Comparison of ENCODE assay signal across 8 cellular contexts in the genomic region with DNA sequence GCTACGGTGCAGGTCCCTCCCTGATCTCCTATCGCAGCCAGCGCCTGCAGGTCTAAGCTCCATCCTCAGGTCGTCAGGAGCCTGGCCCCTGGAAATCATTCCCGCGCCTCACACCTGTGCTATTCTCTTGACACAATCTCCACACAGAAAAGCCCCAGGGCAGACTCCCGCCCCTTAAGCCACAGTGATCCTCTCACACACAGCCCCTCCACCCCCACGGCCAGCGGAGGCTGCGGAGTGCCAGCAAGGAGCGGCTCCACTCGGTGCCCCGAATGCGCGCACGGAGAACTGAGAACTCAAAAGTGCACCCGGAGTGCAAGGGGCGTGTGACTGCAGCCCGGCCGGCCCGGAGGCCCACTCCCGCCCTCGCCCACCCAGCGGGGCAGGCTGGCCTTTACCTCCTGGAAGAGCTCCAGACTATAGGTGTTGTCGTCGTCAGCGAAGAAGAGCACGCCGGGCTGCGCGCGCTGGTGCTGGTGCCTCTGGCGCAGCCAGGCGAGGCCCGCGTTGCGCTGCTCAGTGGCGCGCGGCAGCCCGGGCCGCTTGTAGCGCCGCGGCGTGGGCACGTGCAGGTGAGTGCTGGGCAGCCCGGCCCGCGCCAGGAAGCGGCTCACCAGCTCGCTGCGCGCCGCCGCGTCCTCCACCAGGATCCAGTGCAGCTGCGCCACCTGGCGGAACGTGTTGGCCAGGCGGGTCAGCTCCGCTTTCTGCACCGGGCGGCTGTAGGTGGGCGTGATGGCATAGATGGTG. TPM values are rescaled to one million over a fixed set of nuclear protein-coding genes. Genes with fewer than 3 reads are reported as not detected.
DNase-seq lines count a peak whose midpoint lies in the region; ATAC-seq lines count a peak whose summit lies in the region.

No MANE protein-coding gene starts in this region.

- no peak overlapping the region for H3K9ac ChIP-seq in HUES6 (ENCODE audit: low read length)

- peaks cover 18% of the 10 kb centered on the region for H3K4me1 ChIP-seq in HUES6 (ENCODE audit: control insufficient read depth, insufficient read depth, low read length)

- no peak overlapping the region for H3K27ac ChIP-seq in HUES6 (ENCODE audit: low read depth, low read length)

- no peaks in the 10 kb centered on the region for H3K36me3 ChIP-seq in HUES6 (ENCODE audit: control insufficient read depth, insufficient read depth, low read length)

- H3K36me3 Mint-ChIP-seq in activated T-cell treated with anti-CD3 and anti-CD28 coated beads, Interleukin-2, amount 50 U/mL, for 72 hours (ENCODE audit: insufficient read depth in 2 of 2): no peaks in the 10 kb centered on the region
- peaks cover 0 to 3% (median 2%) of the 10 kb centered on the region in 3 donors for H3K36me3 Mint-ChIP-seq in naive thymus-derived CD8-positive, alpha-beta T cell

- peak overlapping the region; percentile 75 for H3K4me3 ChIP-seq in HUES6 (ENCODE audit: low read depth, low read length)

- POLR2A ChIA-PET in naive thymus-derived CD8-positive, alpha-beta T cell (lab: Charles Lee): interaction anchor here (0.6 kb wide), 1 partner anchor 248 kb away, joined by 3 read pairs; no protein-coding TSS in a partner anchor

- peak overlapping the region; percentile 91 to 94 for H3K4me3 Mint-ChIP-seq in activated T-cell treated with anti-CD3 and anti-CD28 coated beads, Interleukin-2, amount 50 U/mL, for 72 hours
- H3K4me3 Mint-ChIP-seq in naive thymus-derived CD8-positive, alpha-beta T cell: peak overlapping the region; percentile 77 to 96 (median 82)

- peaks cover 57% of the 10 kb centered on the region for H3K27me3 Mint-ChIP-seq in activated T-cell treated with anti-CD3 and anti-CD28 coated beads, Interleukin-2, amount 50 U/mL, for 72 hours (ENCODE audit: low read depth)
- H3K27me3 Mint-ChIP-seq in naive thymus-derived CD8-positive, alpha-beta T cell: peaks cover 24 to 64% (median 52%) of the 10 kb centered on the region in 5 donors

- DNase-seq in DMS 273 (lab: John Stamatoyannopoulos, UW; ENCODE audit: unreplicated experiment) (peak; percentile 97), OCI-M2 (lab: John Stamatoyannopoulos, UW; ENCODE audit: unreplicated experiment) (peak; percentile 29), fibroblast of peridontal ligament (ENCODE audit: extremely low read depth) (peak; percentile 53)
- DNase-seq in activated T-cell treated with anti-CD3 and anti-CD28 coated beads, Interleukin-2, amount 50 U/mL, for 72 hours: peak; percentile 92
- DNase-seq in naive thymus-derived CD8-positive, alpha-beta T cell: peak; percentile 63 to 89 (median 82)
- DNase-seq in stimulated activated CD8-positive, alpha-beta memory T cell treated with anti-CD3 and anti-CD28 coated beads, Interleukin-7, amount 100 ng/mL, for 48 hours (ENCODE audit: extremely low read depth in 1 of 2, low read depth in 1 of 2): peak; percentile 66 to 77

- ATAC-seq in GM21526 (IDR thresholded peaks at IDR 0.05; ENCODE audit: low FRiP score, unreplicated experiment): peak; percentile 96
- peak; percentile 92 to 93 for ATAC-seq in activated T-cell treated with anti-CD3 and anti-CD28 coated beads, Interleukin-2, amount 50 U/mL, for 72 hours (replicated peaks in 1 of 2)
- ATAC-seq in naive thymus-derived CD8-positive, alpha-beta T cell: peak; percentile 90 to 95

- peaks cover 15% of the 10 kb centered on the region for H3K4me1 Mint-ChIP-seq in activated T-cell treated with anti-CD3 and anti-CD28 coated beads, Interleukin-2, amount 50 U/mL, for 72 hours (ENCODE audit: low read depth)
- peaks cover 3 to 29% (median 23%) of the 10 kb centered on the region in 4 donors for H3K4me1 Mint-ChIP-seq in naive thymus-derived CD8-positive, alpha-beta T cell

- H3K9me3 ChIP-seq in HUES6 (ENCODE audit: control insufficient read depth, insufficient read depth, low read depth, low read length): no peaks in the 10 kb centered on the region

- H3K27me3 ChIP-seq in HUES6 (ENCODE audit: control insufficient read depth, insufficient read depth, low read length): peaks cover 82% of the 10 kb centered on the region

- no peak overlapping the region for H3K27ac Mint-ChIP-seq in activated T-cell treated with anti-CD3 and anti-CD28 coated beads, Interleukin-2, amount 50 U/mL, for 72 hours
- no peak overlapping the region for H3K27ac Mint-ChIP-seq in naive thymus-derived CD8-positive, alpha-beta T cell

- H3K9me3 Mint-ChIP-seq in activated T-cell treated with anti-CD3 and anti-CD28 coated beads, Interleukin-2, amount 50 U/mL, for 72 hours: no peaks in the 10 kb centered on the region
- H3K9me3 Mint-ChIP-seq in naive thymus-derived CD8-positive, alpha-beta T cell: no peaks in the 10 kb centered on the region

RNA-seq across cellular contexts. Expression of gene B3GAT2, which starts 1.2 kb away (rescaled TPM):
- total RNA-seq in activated T-cell treated with anti-CD3 and anti-CD28 coated beads, Interleukin-2, amount 50 U/mL, for 72 hours: not detected
- not detected for total RNA-seq in naive thymus-derived CD8-positive, alpha-beta T cell
- under 1 TPM in 2 of 3 donors, not detected in 1; 0.14 to 0.43 TPM for polyA plus RNA-seq in naive thymus-derived CD8-positive, alpha-beta T cell

Comparison
In these comparisons a context has a peak if more than half of its experiments do, and no peak if none do; other contexts are left out.
1. DNase-seq: peak in every context shown above with its lines; median percentile 97 in DMS 273; 92 in activated T-cell treated with anti-CD3 and anti-CD28 coated beads, Interleukin-2, amount 50 U/mL, for 72 hours; 82 in naive thymus-derived CD8-positive, alpha-beta T cell; 72 in stimulated activated CD8-positive, alpha-beta memory T cell treated with anti-CD3 and anti-CD28 coated beads, Interleukin-7, amount 100 ng/mL, for 48 hours; 53 in fibroblast of peridontal ligament; 29 in OCI-M2.